Comparison of ENCODE assay signal across 9 cellular contexts in genomic region chr4:54315561-54315960, GRCh38.
A peak's percentile ranks its signal among the peaks of the same experiment; 100 is the strongest.
DNase-seq lines count a peak whose midpoint lies in the region; ATAC-seq and TF ChIP-seq lines count a peak whose summit lies in the region.
"Had no signal": no experiment of that assay in that cellular context is flagged by ENCODE, and none has a peak within 500 bp of the region (broad histone marks: within the 10 kb centered on the region; RNA-seq: fewer than 3 reads in every experiment).

No MANE protein-coding gene starts in this region.

- TF ChIP-seq CTCF in activated B cell treated with CpG ODN at 0.5 μM for 24 hours (IDR thresholded peaks at IDR 0.05), result no peak
- no peak for TF ChIP-seq CTCF in foreskin keratinocyte (conservative IDR thresholded peaks at IDR 0.05)

- peaks cover 26% of the 10 kb centered on the region for H3K4me1 Mint-ChIP-seq in activated B cell treated with CpG ODN at 0.5 μM for 24 hours
- H3K4me1 Mint-ChIP-seq in activated T-cell treated with anti-CD3 and anti-CD28 coated beads, Interleukin-2, amount 50 U/mL, for 24 hours (ENCODE audit: low read depth), result peaks cover 15% of the 10 kb centered on the region

- peak overlapping the region; percentile 6 for H3K4me3 Mint-ChIP-seq in activated B cell treated with CpG ODN at 0.5 μM for 24 hours
- no peak overlapping the region for H3K4me3 Mint-ChIP-seq in activated T-cell treated with anti-CD3 and anti-CD28 coated beads, Interleukin-2, amount 50 U/mL, for 24 hours

- intact Hi-C loops in activated B cell treated with CpG ODN at 0.5 μM for 24 hours (cut with micrococcal nuclease), result no loop called here

- DNase-seq in activated B cell treated with CpG ODN at 0.5 μM for 24 hours (no peak), dedifferentiated amniotic fluid mesenchymal stem cell (ENCODE audit: extremely low spot score) (no peak), epidermal melanocyte (ENCODE audit: insufficient read length, low spot score) (no peak), foreskin keratinocyte (no peak)
- no peak for DNase-seq in activated T-cell treated with anti-CD3 and anti-CD28 coated beads, Interleukin-2, amount 50 U/mL, for 24 hours
- DNase-seq: right cardiac atrium had no signal

- H3K27ac ChIP-seq in foreskin keratinocyte, result no peak overlapping the region

- POLR2A ChIA-PET in activated B cell treated with CpG ODN at 0.5 μM for 24 hours (lab: Charles Lee), result no interaction called here

- no peaks in the 10 kb centered on the region for H3K4me1 ChIP-seq in foreskin keratinocyte

- H3K27me3 ChIP-seq in foreskin keratinocyte, result peaks cover 17% of the 10 kb centered on the region

- no peaks in the 10 kb centered on the region for H3K36me3 Mint-ChIP-seq in activated B cell treated with CpG ODN at 0.5 μM for 24 hours (ENCODE audit: low read depth)
- H3K36me3 Mint-ChIP-seq in activated T-cell treated with anti-CD3 and anti-CD28 coated beads, Interleukin-2, amount 50 U/mL, for 24 hours (ENCODE audit: low read depth), result no peaks in the 10 kb centered on the region

- H3K27me3 Mint-ChIP-seq in activated B cell treated with CpG ODN at 0.5 μM for 24 hours, result peaks cover 5% of the 10 kb centered on the region
- H3K27me3 Mint-ChIP-seq in activated T-cell treated with anti-CD3 and anti-CD28 coated beads, Interleukin-2, amount 50 U/mL, for 24 hours, result peaks cover 17% of the 10 kb centered on the region

- no peak overlapping the region for H3K27ac Mint-ChIP-seq in activated B cell treated with CpG ODN at 0.5 μM for 24 hours
- no peak overlapping the region for H3K27ac Mint-ChIP-seq in activated T-cell treated with anti-CD3 and anti-CD28 coated beads, Interleukin-2, amount 50 U/mL, for 24 hours

- H3K9me3 Mint-ChIP-seq in activated B cell treated with CpG ODN at 0.5 μM for 24 hours, result no peaks in the 10 kb centered on the region
- H3K9me3 Mint-ChIP-seq in activated T-cell treated with anti-CD3 and anti-CD28 coated beads, Interleukin-2, amount 50 U/mL, for 24 hours, result no peaks in the 10 kb centered on the region

- ATAC-seq in GM18517 (IDR thresholded peaks at IDR 0.05; ENCODE audit: unreplicated experiment) (peak; percentile 99), GM21360 (IDR thresholded peaks at IDR 0.05; ENCODE audit: unreplicated experiment) (peak; percentile 99), HG03139 (IDR thresholded peaks at IDR 0.05; ENCODE audit: unreplicated experiment) (peak; percentile 98), activated B cell treated with CpG ODN at 0.5 μM for 24 hours (ENCODE audit: low read depth) (peak; percentile 78), foreskin keratinocyte (no peak)
- ATAC-seq: right cardiac atrium had no signal

- CTCF ChIA-PET in activated B cell treated with CpG ODN at 0.5 μM for 24 hours (lab: Charles Lee), result no interaction called here
